9 cellular contexts compared by ENCODE assay signal in the genomic region with DNA sequence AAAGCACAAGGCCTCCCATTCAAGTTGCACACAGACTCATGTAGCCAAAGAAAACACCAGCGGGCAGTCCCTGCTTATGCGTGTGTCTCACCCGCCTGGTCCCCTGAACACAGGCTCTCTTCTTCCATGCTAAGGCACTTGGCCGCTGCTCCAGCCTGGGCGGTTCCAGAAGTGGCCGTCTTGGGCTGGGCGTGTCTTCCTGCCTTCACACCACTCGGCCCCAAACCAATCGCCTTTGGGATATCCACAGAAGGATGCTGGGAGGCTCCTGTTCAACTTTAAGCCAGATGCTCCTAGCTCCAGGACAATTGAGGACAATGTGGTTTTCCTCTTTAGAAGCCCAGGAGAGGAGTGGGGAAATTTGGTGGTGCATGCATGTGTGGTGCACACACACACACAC. TPM values are rescaled to one million over a fixed set of nuclear protein-coding genes. Genes with fewer than 3 reads are reported as not detected.
A peak's percentile ranks its signal among the peaks of the same experiment; 100 is the strongest.
DNase-seq lines count a peak whose midpoint lies in the region; ATAC-seq and TF ChIP-seq lines count a peak whose summit lies in the region.
"Had no signal": no experiment of that assay in that cellular context is flagged by ENCODE, and none has a peak within 500 bp of the region (broad histone marks: within the 10 kb centered on the region; RNA-seq: fewer than 3 reads in every experiment).

No MANE protein-coding gene starts in this region.

- no peak overlapping the region for H2BK15ac ChIP-seq in mesenchymal stem cell (ENCODE audit: low read depth, poor library complexity, severe bottlenecking)

- TF ChIP-seq CTCF in DND-41 (IDR thresholded peaks at IDR 0.05; ENCODE audit: borderline replicate concordance, extremely low read depth, low read length, poor library complexity, severe bottlenecking): no peak
- no peak for TF ChIP-seq CTCF in OCI-LY3 (IDR thresholded peaks at IDR 0.05; ENCODE audit: low read depth, low read length)
- TF ChIP-seq CTCF in neural progenitor cell (IDR thresholded peaks at IDR 0.05): no peak

- H3K36me3 Mint-ChIP-seq in neural progenitor cell: no peaks in the 10 kb centered on the region

- H3K27me3 ChIP-seq in DND-41 (ENCODE audit: insufficient read depth, low read length, poor library complexity) (no peaks in the 10 kb centered on the region), OCI-LY3 (ENCODE audit: low read depth, low read length) (no peaks in the 10 kb centered on the region), neural progenitor cell (peaks cover 23% of the 10 kb centered on the region), mesenchymal stem cell (ENCODE audit: control insufficient read depth in 1 of 2, insufficient read depth in 1 of 2, low read length in 2 of 2) (no peaks in the 10 kb centered on the region)

- peaks cover 16% of the 10 kb centered on the region for H3F3A ChIP-seq in neural progenitor cell (ENCODE audit: low read depth)

- 85% methylated on average over 9 of the region's 9 CpGs for WGBS in mesenchymal stem cell

- H3K79me1 ChIP-seq in mesenchymal stem cell (replicated peaks; ENCODE audit: low read length, poor library complexity, severe bottlenecking): peaks cover 5% of the 10 kb centered on the region

- H3K4me3 Mint-ChIP-seq in neural progenitor cell: peak overlapping the region; percentile 89

- H4K91ac ChIP-seq in mesenchymal stem cell (ENCODE audit: low read length): no peak overlapping the region

- no peak overlapping the region for H3K23ac ChIP-seq in mesenchymal stem cell (ENCODE audit: low read length in 2 of 2)

- H2BK12ac ChIP-seq in mesenchymal stem cell (ENCODE audit: low read length in 2 of 2): no peak overlapping the region

- H3K9me3 ChIP-seq in DND-41 (ENCODE audit: insufficient read depth, low read length, severe bottlenecking): no peaks in the 10 kb centered on the region
- no peaks in the 10 kb centered on the region for H3K9me3 ChIP-seq in OCI-LY3 (ENCODE audit: insufficient read depth, low read length)
- H3K9me3 ChIP-seq in neural progenitor cell (ENCODE audit: low read depth): no peaks in the 10 kb centered on the region
- no peaks in the 10 kb centered on the region for H3K9me3 ChIP-seq in mesenchymal stem cell (ENCODE audit: control insufficient read depth, low read length)

- H4K8ac ChIP-seq in mesenchymal stem cell (ENCODE audit: low read length): no peak overlapping the region

- peaks cover 19% of the 10 kb centered on the region; the same call in 1 of the 2 replicates for H4K20me1 ChIP-seq in DND-41 (ENCODE audit: insufficient read depth, low read length)
- H4K20me1 ChIP-seq in OCI-LY3 (ENCODE audit: insufficient read depth, low read length): peaks cover 36% of the 10 kb centered on the region
- peaks cover 6% of the 10 kb centered on the region for H4K20me1 ChIP-seq in neural progenitor cell (ENCODE audit: low read depth)

- H3K9me3 Mint-ChIP-seq in neural progenitor cell: peaks cover 6% of the 10 kb centered on the region

- no peak overlapping the region for H2AK5ac ChIP-seq in mesenchymal stem cell (ENCODE audit: low read length, severe bottlenecking)

- H3K4me3 ChIP-seq in DND-41 (ENCODE audit: low read depth in 1 of 2, low read length in 2 of 2): peak overlapping the region in 1 of 2 experiments; percentile 88; a peak in 1 of 4 replicates
- H3K4me3 ChIP-seq in OCI-LY3 (ENCODE audit: low read length): peak overlapping the region; percentile 95; the same call in 1 of the 2 replicates
- no peak overlapping the region for H3K4me3 ChIP-seq in neural progenitor cell
- no peak overlapping the region for H3K4me3 ChIP-seq in mesenchymal stem cell (ENCODE audit: insufficient read depth in 1 of 2, low read depth in 1 of 2, low read length in 2 of 2)
- H3K4me3 ChIP-seq: skin epidermis had no signal

- H3K79me2 ChIP-seq in DND-41 (ENCODE audit: insufficient read depth, low read length): peaks cover 21% of the 10 kb centered on the region
- peaks cover 68% of the 10 kb centered on the region for H3K79me2 ChIP-seq in OCI-LY3 (ENCODE audit: low read length)
- no peaks in the 10 kb centered on the region for H3K79me2 ChIP-seq in neural progenitor cell (ENCODE audit: low read depth)

- no peak overlapping the region for H3K27ac Mint-ChIP-seq in neural progenitor cell

- H3K9ac ChIP-seq in DND-41 (ENCODE audit: low read depth, low read length): no peak overlapping the region
- H3K9ac ChIP-seq in OCI-LY3 (ENCODE audit: low read length): no peak overlapping the region
- H3K9ac ChIP-seq in neural progenitor cell: no peak overlapping the region
- no peak overlapping the region for H3K9ac ChIP-seq in mesenchymal stem cell (ENCODE audit: low read length)

- peaks cover 8% of the 10 kb centered on the region for H3K27me3 Mint-ChIP-seq in neural progenitor cell (ENCODE audit: insufficient read depth, low read depth)

- peaks cover 26% of the 10 kb centered on the region for H3K4me1 Mint-ChIP-seq in neural progenitor cell

- ATAC-seq in DND-41 (ENCODE audit: insufficient read depth, low read depth): no peak

- peaks cover 13% of the 10 kb centered on the region for H3K36me3 ChIP-seq in DND-41 (ENCODE audit: insufficient read depth, low read length)
- peaks cover 30% of the 10 kb centered on the region for H3K36me3 ChIP-seq in OCI-LY3 (replicated peaks; ENCODE audit: low read depth, low read length)
- H3K36me3 ChIP-seq in neural progenitor cell: no peaks in the 10 kb centered on the region
- no peaks in the 10 kb centered on the region for H3K36me3 ChIP-seq in mesenchymal stem cell (ENCODE audit: control insufficient read depth in 1 of 2, insufficient read depth in 2 of 2, low read depth in 1 of 2, low read length in 2 of 2)

- H2AFZ ChIP-seq in DND-41 (ENCODE audit: low read depth, low read length) (no peak overlapping the region), OCI-LY3 (ENCODE audit: low read depth, low read length) (no peak overlapping the region), neural progenitor cell (replicated peaks) (no peak overlapping the region), mesenchymal stem cell (ENCODE audit: low read depth, low read length) (no peak overlapping the region)

- H2BK120ac ChIP-seq in mesenchymal stem cell (ENCODE audit: low read depth, low read length): no peak overlapping the region

- no peak overlapping the region for H3K18ac ChIP-seq in mesenchymal stem cell (ENCODE audit: low read depth in 1 of 2, low read length in 2 of 2)

- peak overlapping the region; percentile 91; the same call in 1 of the 2 replicates for H3K4me2 ChIP-seq in DND-41 (ENCODE audit: insufficient read depth, low read length)
- peak overlapping the region; percentile 97 for H3K4me2 ChIP-seq in OCI-LY3 (ENCODE audit: low read length)
- no peak overlapping the region for H3K4me2 ChIP-seq in neural progenitor cell
- no peak overlapping the region for H3K4me2 ChIP-seq in mesenchymal stem cell (ENCODE audit: low read length, poor library complexity, severe bottlenecking)

- no peak overlapping the region for H3K14ac ChIP-seq in mesenchymal stem cell (ENCODE audit: low read length in 2 of 2)

- no peak overlapping the region for H3K4ac ChIP-seq in mesenchymal stem cell (ENCODE audit: low read depth in 1 of 2, low read length in 2 of 2)

- H3K4me1 ChIP-seq in DND-41 (ENCODE audit: insufficient read depth, low read length): peaks cover 29% of the 10 kb centered on the region
- H3K4me1 ChIP-seq in OCI-LY3 (ENCODE audit: low read length): peaks cover 25% of the 10 kb centered on the region
- H3K4me1 ChIP-seq in neural progenitor cell: peaks cover 5% of the 10 kb centered on the region
- peaks cover 17% of the 10 kb centered on the region for H3K4me1 ChIP-seq in mesenchymal stem cell (ENCODE audit: control insufficient read depth, insufficient read depth, low read depth, low read length)

- DNase-seq in DND-41: no peak
- peak; percentile 82 for DNase-seq in epidermal melanocyte (ENCODE audit: insufficient read length, low spot score)
- DNase-seq in neural progenitor cell (ENCODE audit: low spot score): no peak
- no peak for DNase-seq in activated CD4-positive, alpha-beta T cell treated with anti-CD3 and anti-CD28 coated beads for 48 hours
- no peak for DNase-seq in mesenchymal stem cell
- no peak for DNase-seq in NCI-H2029 treated with DMSO at 0.1 percent for 48 hours (lab: John Stamatoyannopoulos, UW)
- DNase-seq in stimulated activated CD4-positive, alpha-beta T cell treated with anti-CD3 and anti-CD28 coated beads, Interleukin-4, amount 100 ng/mL, for 1 hour: no peak

- H2BK5ac ChIP-seq in mesenchymal stem cell (ENCODE audit: low read depth, low read length, poor library complexity, severe bottlenecking): no peak overlapping the region

- no peak overlapping the region for H3K27ac ChIP-seq in DND-41 (ENCODE audit: low read length)
- H3K27ac ChIP-seq in OCI-LY3 (ENCODE audit: low read length): no peak overlapping the region
- H3K27ac ChIP-seq in neural progenitor cell: no peak overlapping the region
- H3K27ac ChIP-seq in mesenchymal stem cell (ENCODE audit: low read length, poor library complexity, severe bottlenecking): no peak overlapping the region
- H3K27ac ChIP-seq: skin epidermis had no signal

RNA-seq across cellular contexts. Expression of gene SCARB1, which starts 2.2 kb away (rescaled TPM):
- total RNA-seq in neural progenitor cell (ENCODE audit: low replicate concordance): 4.3 and 7.8 TPM in 2 replicates
- 69.1 TPM for polyA plus RNA-seq in mesenchymal stem cell (2013, experiment 1 of 2)
- 62.0 TPM for polyA plus RNA-seq in mesenchymal stem cell (2013, experiment 2 of 2)

RNA-seq across cellular contexts. Expression of gene UBC, which starts 53.0 kb away (rescaled TPM):
- total RNA-seq in neural progenitor cell (ENCODE audit: low replicate concordance): 857 and 897 TPM in 2 replicates
- polyA plus RNA-seq in mesenchymal stem cell (2013, experiment 1 of 2): 1,267 TPM
- polyA plus RNA-seq in mesenchymal stem cell (2013, experiment 2 of 2): 1,268 TPM

Comparison
In these comparisons a context has a peak if more than half of its experiments do, and no peak if none do; other contexts are left out.
1. H3K4me2 ChIP-seq: peak in DND-41 (single experiment) and OCI-LY3 (single experiment); none in neural progenitor cell (single experiment) and mesenchymal stem cell (single experiment).